ENCODE assay signal across 34 cellular contexts in genomic region chr11:64705501-64705900, GRCh38. TPM values are rescaled to one million over a fixed set of nuclear protein-coding genes. Genes with fewer than 3 reads are reported as not detected.
"Had no signal": no experiment of that assay in that cellular context is flagged by ENCODE, and none has a peak within 500 bp of the region (broad histone marks: within the 10 kb centered on the region; RNA-seq: fewer than 3 reads in every experiment).

No MANE protein-coding gene starts in this region.

- FAIRE-seq: astrocyte, bronchial epithelial cell had no signal

- H3K4me3 Mint-ChIP-seq: activated B cell treated with CpG ODN at 0.5 μM for 24 hours; activated CD8-positive, alpha-beta T cell treated with anti-CD3 and anti-CD28 coated beads for 36 hours; activated naive CD8-positive, alpha-beta T cell; activated T-cell treated with anti-CD3 and anti-CD28 coated beads, Interleukin-2, amount 50 U/mL, for 4 hours; activated T-helper 17 cell treated with anti-CD3 and anti-CD28 coated beads, Interleukin-2, amount 50 U/mL, for 72 hours; central memory CD8-positive, alpha-beta T cell; dendritic cell treated with granulocyte-macrophage colony-stimulating factor and Interleukin-4, amounts not matched to agents 40 ng/mL and 50 ng/mL, for 4 days; T-helper 17 cell; T-helper 2 cell treated with Interferon-gamma antibody and Interleukin-4, amounts not matched to agents 5 μg/mL and 100 μg/mL, for 36 hours had no signal

- H3K4me1 Mint-ChIP-seq: activated T-helper 17 cell treated with anti-CD3 and anti-CD28 coated beads, Interleukin-2, amount 50 U/mL, for 72 hours had no signal

- H3K4me1 ChIP-seq: esophagus muscularis mucosa, foreskin keratinocyte, gastrocnemius medialis, heart left ventricle had no signal

- H3K27ac Mint-ChIP-seq: activated B cell treated with CpG ODN at 0.5 μM for 24 hours; activated CD8-positive, alpha-beta T cell treated with anti-CD3 and anti-CD28 coated beads for 36 hours; activated naive CD8-positive, alpha-beta T cell; activated T-helper 17 cell treated with anti-CD3 and anti-CD28 coated beads, Interleukin-2, amount 50 U/mL, for 72 hours; dendritic cell treated with granulocyte-macrophage colony-stimulating factor and Interleukin-4, amounts not matched to agents 40 ng/mL and 50 ng/mL, for 4 days; T-helper 2 cell treated with Interferon-gamma antibody and Interleukin-4, amounts not matched to agents 5 μg/mL and 100 μg/mL, for 36 hours had no signal

- H3K36me3 Mint-ChIP-seq: activated naive CD8-positive, alpha-beta T cell had no signal

- H3K27ac ChIP-seq: brain microvascular endothelial cell, coronary artery, esophagus muscularis mucosa, foreskin keratinocyte, gastrocnemius medialis, heart left ventricle, WERI-Rb-1 had no signal

- ATAC-seq: activated CD4-positive, CD25-positive, alpha-beta regulatory T cell treated with anti-CD3 and anti-CD28 coated beads, Interleukin-2, amount 50 U/mL, for 24 hours; activated CD8-positive, alpha-beta T cell treated with anti-CD3 and anti-CD28 coated beads for 36 hours; activated T-cell treated with anti-CD3 and anti-CD28 coated beads, Interleukin-2, amount 50 U/mL, for 4 hours; activated T-helper 17 cell treated with anti-CD3 and anti-CD28 coated beads, Interleukin-2, amount 50 U/mL, for 72 hours; foreskin keratinocyte; gastrocnemius medialis; heart left ventricle; T-helper 17 cell had no signal

- H3K9me3 Mint-ChIP-seq: activated B cell treated with CpG ODN at 0.5 μM for 24 hours; activated CD8-positive, alpha-beta T cell treated with anti-CD3 and anti-CD28 coated beads for 36 hours; activated T-cell treated with anti-CD3 and anti-CD28 coated beads, Interleukin-2, amount 50 U/mL, for 4 hours; activated T-helper 17 cell treated with anti-CD3 and anti-CD28 coated beads, Interleukin-2, amount 50 U/mL, for 72 hours; central memory CD8-positive, alpha-beta T cell; dendritic cell treated with granulocyte-macrophage colony-stimulating factor and Interleukin-4, amounts not matched to agents 40 ng/mL and 50 ng/mL, for 4 days; T-helper 2 cell treated with Interferon-gamma antibody and Interleukin-4, amounts not matched to agents 5 μg/mL and 100 μg/mL, for 36 hours had no signal

- H3K9me3 ChIP-seq: esophagus muscularis mucosa, gastrocnemius medialis, heart left ventricle had no signal

- DNase-seq: activated B cell treated with CpG ODN at 0.5 μM for 24 hours; activated CD4-positive, alpha-beta T cell treated with anti-CD3 and anti-CD28 coated beads for 48 hours; activated CD4-positive, alpha-beta T cell treated with anti-CD3 and anti-CD28 coated beads, Interleukin-2, amount 50 U/mL, for 1 hour; activated CD4-positive, alpha-beta T cell treated with anti-CD3 and anti-CD28 coated beads, Interleukin-2, amount 50 U/mL, for 48 hours; activated CD8-positive, alpha-beta memory T cell treated with anti-CD3 and anti-CD28 coated beads for 24 hours; activated CD8-positive, alpha-beta T cell treated with anti-CD3 and anti-CD28 coated beads for 36 hours; activated effector memory CD4-positive, alpha-beta T cell treated with Interleukin-2 at 50 U/mL for 16 hours; activated gamma-delta T cell treated with Interleukin-2 at 50 U/mL for 16 hours; activated naive CD4-positive, alpha-beta T cell treated with anti-CD3 and anti-CD28 coated beads, Interleukin-2, amount 50 U/mL, for 16 hours; activated naive CD4-positive, alpha-beta T cell treated with Interleukin-2 at 50 U/mL for 16 hours; activated T-cell treated with anti-CD3 and anti-CD28 coated beads, Interleukin-2, amount 50 U/mL, for 4 hours; amniotic stem cell; anterior cingulate cortex; brain microvascular endothelial cell; dorsolateral prefrontal cortex; effector memory CD4-positive, alpha-beta T cell; erythroblast; foreskin keratinocyte; gastrocnemius medialis; glutamatergic neuron; heart left ventricle; T-helper 17 cell; T1000; WERI-Rb-1 had no signal

- H3K4me3 ChIP-seq: coronary artery, dorsolateral prefrontal cortex, esophagus muscularis mucosa, gastrocnemius medialis, heart left ventricle had no signal

- H3K36me3 ChIP-seq: brain microvascular endothelial cell, esophagus muscularis mucosa, gastrocnemius medialis, heart left ventricle, WERI-Rb-1 had no signal

- H3K27me3 ChIP-seq: dorsolateral prefrontal cortex had no signal

RNA-seq across cellular contexts. Expression of gene NRXN2, which starts 17.5 kb away (rescaled TPM):
- total RNA-seq: bronchial epithelial cell, foreskin keratinocyte had no signal
- polyA plus RNA-seq: foreskin keratinocyte had no signal

RNA-seq across cellular contexts. Expression of gene RASGRP2, which starts 38.4 kb away (rescaled TPM):
- total RNA-seq: bronchial epithelial cell had no signal
